In the genomic region with DNA sequence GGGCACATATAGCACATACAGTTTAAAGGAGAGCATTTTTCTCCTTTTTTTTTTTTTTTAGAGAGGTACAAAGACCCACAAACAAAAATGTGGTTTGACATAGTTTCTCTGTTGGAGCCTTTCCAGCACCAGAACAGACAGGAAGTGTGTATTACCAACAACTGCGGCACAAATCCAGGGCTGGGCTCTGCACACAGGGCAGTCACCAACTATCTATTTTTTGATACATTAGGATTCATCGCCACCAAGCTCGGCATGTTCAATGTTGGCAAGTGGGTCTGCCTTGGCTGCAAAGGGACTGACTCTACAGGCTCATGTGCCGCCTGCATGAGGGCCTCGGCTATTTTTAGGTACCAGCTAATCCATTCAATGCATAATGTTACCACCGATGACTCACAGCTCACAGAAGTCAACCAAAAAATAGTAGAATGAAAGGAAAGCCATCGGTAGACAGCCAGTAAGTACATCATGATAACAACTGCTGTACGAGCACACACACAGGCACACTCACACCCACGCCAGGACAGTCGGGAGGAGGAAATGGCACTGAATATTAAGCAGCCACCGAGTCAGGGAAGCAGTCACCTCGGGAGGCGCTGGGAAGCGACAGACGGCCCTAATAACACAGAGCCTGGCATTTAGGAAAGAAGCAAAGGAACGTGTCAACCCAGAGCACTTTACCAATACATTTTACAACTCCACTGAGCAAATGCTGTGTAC, we compare ENCODE assay signal across 8 cellular contexts.
A peak's percentile ranks its signal among the peaks of the same experiment; 100 is the strongest.
DNase-seq lines count a peak whose midpoint lies in the region; ATAC-seq and TF ChIP-seq lines count a peak whose summit lies in the region.

No MANE protein-coding gene starts in this region.

- H3K4me3 ChIP-seq in right lobe of liver, result no peak overlapping the region

- H3K27me3 Mint-ChIP-seq in HFFc6 (ENCODE audit: insufficient read depth) (peaks cover 5% of the 10 kb centered on the region; the same call in 1 of the 2 replicates), chondrocyte (ENCODE audit: low read depth) (no peaks in the 10 kb centered on the region)
- no peaks in the 10 kb centered on the region for H3K27me3 Mint-ChIP-seq in activated CD4-positive, alpha-beta T cell treated with anti-CD3 and anti-CD28 coated beads for 36 hours

- peak; percentile 62 for ATAC-seq in activated CD4-positive, alpha-beta T cell treated with anti-CD3 and anti-CD28 coated beads for 36 hours
- peak; percentile 39 to 65 (median 53) for ATAC-seq in right lobe of liver

- H3K36me3 ChIP-seq in right lobe of liver, result no peaks in the 10 kb centered on the region

- CTCF ChIA-PET in GM10248 (lab: Yijun Ruan, JAX), result interaction anchor here (1.0 to 6.1 kb wide), 5 partner anchors 9 to 444 kb away, joined by 3 to 48 read pairs (median 6); no protein-coding TSS in a partner anchor
- CTCF ChIA-PET in activated CD4-positive, alpha-beta T cell treated with anti-CD3 and anti-CD28 coated beads for 36 hours (lab: Charles Lee), result interaction anchor here (0.6 to 3.4 kb wide), 5 partner anchors 9 to 1281 kb away, joined by 3 to 33 read pairs (median 3); no protein-coding TSS in a partner anchor

- H3K4me1 ChIP-seq in right lobe of liver, result no peaks in the 10 kb centered on the region

- no peaks in the 10 kb centered on the region; the same call in 1 of the 2 replicates for H3K36me3 Mint-ChIP-seq in HFFc6 (ENCODE audit: low read depth)
- peaks cover 2% of the 10 kb centered on the region for H3K36me3 Mint-ChIP-seq in activated CD4-positive, alpha-beta T cell treated with anti-CD3 and anti-CD28 coated beads for 36 hours (ENCODE audit: low read depth)
- H3K36me3 Mint-ChIP-seq in chondrocyte (ENCODE audit: low read depth), result peaks cover 6% of the 10 kb centered on the region

- POLR2A ChIA-PET in GM10248 (lab: Yijun Ruan, JAX), result no interaction called here
- POLR2A ChIA-PET in activated CD4-positive, alpha-beta T cell treated with anti-CD3 and anti-CD28 coated beads for 36 hours (lab: Charles Lee), result interaction anchor here (0.6 to 1.0 kb wide), 3 partner anchors 149 to 695 kb away, joined by 3 to 4 read pairs (median 3); no protein-coding TSS in a partner anchor

- 22% methylated on average over 8 of the region's 16 CpGs for WGBS in right lobe of liver (ENCODE audit: insufficient coverage, low coverage, low lambda C conversion rate, missing lambda C conversion rate)

- no peaks in the 10 kb centered on the region for H3K9me3 ChIP-seq in right lobe of liver

- H3K4me1 Mint-ChIP-seq in HFFc6 (ENCODE audit: low read depth) (peaks cover 80% of the 10 kb centered on the region), chondrocyte (ENCODE audit: low read depth) (peaks cover 72% of the 10 kb centered on the region)
- peaks cover 76% of the 10 kb centered on the region for H3K4me1 Mint-ChIP-seq in activated CD4-positive, alpha-beta T cell treated with anti-CD3 and anti-CD28 coated beads for 36 hours

- TF ChIP-seq POLR2A in right lobe of liver (IDR thresholded peaks at IDR 0.05), result no peak

- H3K9me3 Mint-ChIP-seq in HFFc6, result no peaks in the 10 kb centered on the region
- H3K9me3 Mint-ChIP-seq in activated CD4-positive, alpha-beta T cell treated with anti-CD3 and anti-CD28 coated beads for 36 hours (ENCODE audit: low read depth), result no peaks in the 10 kb centered on the region
- H3K9me3 Mint-ChIP-seq in chondrocyte (ENCODE audit: low read depth), result no peaks in the 10 kb centered on the region

- TF ChIP-seq CTCF in GM10248 (IDR thresholded peaks at IDR 0.05; ENCODE audit: control extremely low read depth, extremely low read depth, low read depth, missing control alignments) (no peak), HFFc6 (IDR thresholded peaks at IDR 0.05) (no peak), chondrocyte (IDR thresholded peaks at IDR 0.05) (no peak), right lobe of liver (IDR thresholded peaks at IDR 0.05) (no peak)

- H3K27ac Mint-ChIP-seq in HFFc6 (peak overlapping the region; percentile 97), chondrocyte (ENCODE audit: unreplicated experiment) (peak overlapping the region; percentile 96)
- H3K27ac Mint-ChIP-seq in activated CD4-positive, alpha-beta T cell treated with anti-CD3 and anti-CD28 coated beads for 36 hours, result peak overlapping the region; percentile 93

- intact Hi-C loops in activated CD4-positive, alpha-beta T cell treated with anti-CD3 and anti-CD28 coated beads for 36 hours (cut with DNase I, micrococcal nuclease), result loop anchor here (1.0 to 10.0 kb wide), 14 partner anchors 102 to 1282 kb away; a partner anchor contains a TSS
- intact Hi-C loops in right lobe of liver (cut with DNase I), result loop anchor here in 1 of 2 donors (10.0 kb wide), 1 partner anchor 75 kb away; no protein-coding TSS in a partner anchor

- H3K4me3 Mint-ChIP-seq in HFFc6, result peak overlapping the region; percentile 89
- peak overlapping the region; percentile 67 for H3K4me3 Mint-ChIP-seq in activated CD4-positive, alpha-beta T cell treated with anti-CD3 and anti-CD28 coated beads for 36 hours
- peak overlapping the region; percentile 46 for H3K4me3 Mint-ChIP-seq in chondrocyte (ENCODE audit: unreplicated experiment)

- DNase-seq in GM10248 (ENCODE audit: extremely low spot score) (peak; percentile 59), HFFc6 (peak; percentile 97), NCI-H1694 (lab: John Stamatoyannopoulos, UW) (peak; percentile 88), chondrocyte (ENCODE audit: low spot score) (no peak), right lobe of liver (peak in 1 of 3 donors; percentile 31), NCI-H1930 (lab: John Stamatoyannopoulos, UW) (no peak)
- DNase-seq in activated CD4-positive, alpha-beta T cell treated with anti-CD3 and anti-CD28 coated beads for 36 hours, result peak; percentile 80
- peak; percentile 52 to 69 for DNase-seq in stimulated activated CD4-positive, alpha-beta T cell treated with anti-CD3 and anti-CD28 coated beads, Interleukin-4, amount 100 ng/mL, for 4 hours

- peak overlapping the region; percentile 13 to 51 (median 42) for H3K27ac ChIP-seq in right lobe of liver

- no peaks in the 10 kb centered on the region for H3K27me3 ChIP-seq in right lobe of liver

Comparison
In these comparisons a context has a peak if more than half of its experiments do, and no peak if none do; other contexts are left out.
1. DNase-seq: peak in GM10248 (single experiment), HFFc6 (single experiment), NCI-H1694 (single experiment), activated CD4-positive, alpha-beta T cell treated with anti-CD3 and anti-CD28 coated beads for 36 hours (single experiment) and stimulated activated CD4-positive, alpha-beta T cell treated with anti-CD3 and anti-CD28 coated beads, Interleukin-4, amount 100 ng/mL, for 4 hours (2 of 2); none in chondrocyte (single experiment) and NCI-H1930 (0 of 2).
2. Peak in every context shown above with its lines, with median percentiles within 50 percentile points of each other: H3K27ac Mint-ChIP-seq and H3K4me3 Mint-ChIP-seq.